ENCODE assay signal across 24 cellular contexts in the genomic region with DNA sequence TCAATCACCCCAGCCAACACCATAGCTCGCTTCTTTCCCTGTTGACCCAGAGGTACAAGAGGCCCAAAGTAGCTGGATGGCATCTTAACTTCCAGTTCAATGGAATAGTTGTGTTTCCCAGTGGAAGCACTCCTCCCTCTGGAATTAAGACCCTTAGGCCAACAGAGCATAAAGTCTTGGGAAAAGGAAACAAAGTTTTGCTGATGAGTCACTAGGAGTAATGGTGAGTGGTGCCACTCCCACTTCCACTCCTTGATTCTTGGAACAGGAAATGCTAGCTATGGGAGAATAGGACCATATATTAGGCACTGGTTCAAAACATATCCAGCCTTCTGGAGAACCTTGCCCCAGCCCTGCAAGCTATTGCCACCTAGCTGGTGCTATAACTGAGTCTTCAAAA. TPM values are rescaled to one million over a fixed set of nuclear protein-coding genes. Genes with fewer than 3 reads are reported as not detected.
A peak's percentile ranks its signal among the peaks of the same experiment; 100 is the strongest.
DNase-seq lines count a peak whose midpoint lies in the region; ATAC-seq and TF ChIP-seq lines count a peak whose summit lies in the region.
"Had no signal": no experiment of that assay in that cellular context is flagged by ENCODE, and none has a peak within 500 bp of the region (broad histone marks: within the 10 kb centered on the region; RNA-seq: fewer than 3 reads in every experiment).

No MANE protein-coding gene starts in this region.

- ATAC-seq in GM19324 (IDR thresholded peaks at IDR 0.05; ENCODE audit: low FRiP score, unreplicated experiment) (no peak), HG02973 (IDR thresholded peaks at IDR 0.05; ENCODE audit: unreplicated experiment) (no peak)
- ATAC-seq: activated CD8-positive, alpha-beta T cell treated with anti-CD3 and anti-CD28 coated beads for 36 hours; GM12878; lower lobe of right lung; pancreas had no signal

- H3K4me3 ChIP-seq in fibroblast of pulmonary artery (replicated peaks; ENCODE audit: low read depth, low read length), result no peak overlapping the region
- H3K4me3 ChIP-seq: GM12878, lower lobe of right lung, pancreas, suprapubic skin had no signal

- no peak for TF ChIP-seq CTCF in fibroblast of pulmonary artery (IDR thresholded peaks at IDR 0.05; ENCODE audit: low read length, missing control alignments)

- DNase-seq in HCEC 1CT (peak; percentile 19), RPMI7951 (ENCODE audit: low read depth) (peak; percentile 63), fibroblast of pulmonary artery (ENCODE audit: low read depth) (peak; percentile 42), renal cortical epithelial cell (ENCODE audit: low read depth) (peak; percentile 79), NCI-H1105 treated with DMSO at 0.1 percent for 48 hours (lab: John Stamatoyannopoulos, UW) (no peak)
- DNase-seq: activated CD8-positive, alpha-beta T cell treated with anti-CD3 and anti-CD28 coated beads for 36 hours; activated naive CD8-positive, alpha-beta T cell treated with anti-CD3 and anti-CD28 coated beads for 36 hours; AML-193; Calu3; effector CD8-positive, alpha-beta T cell; lower lobe of right lung; naive B cell; NCI-H1417 treated with DMSO at 0.1 percent for 48 hours; NCI-H2227 treated with DMSO at 0.1 percent for 48 hours; NK-92 treated with Interleukin-12 subunit alpha and Interleukin-12 subunit beta, amount 100 ng/mL, for 24 hours; pancreas; Right ventricle myocardium superior; stimulated activated CD4-positive, alpha-beta T cell treated with anti-CD3 and anti-CD28 coated beads, Interleukin-4, amount 100 ng/mL, for 4 hours; stimulated activated CD8-positive, alpha-beta memory T cell treated with anti-CD3 and anti-CD28 coated beads, Interleukin-4, amount 100 ng/mL, for 48 hours; T-helper 1 cell had no signal

RNA-seq across cellular contexts. Expression of a gene that starts 44.7 kb away (rescaled TPM):
- total RNA-seq in RPMI7951 (2014; rRNA removed; shearing (Covaris generic)), result not detected in 2 replicates
- total RNA-seq in renal cortical epithelial cell, result 0.17 TPM in 1 of 2 replicates, not detected in the other
- total RNA-seq: activated CD8-positive, alpha-beta T cell treated with anti-CD3 and anti-CD28 coated beads for 36 hours; activated naive CD8-positive, alpha-beta T cell treated with anti-CD3 and anti-CD28 coated beads for 36 hours; Calu3; GM12878 had no signal
